20 cellular contexts compared by ENCODE assay signal in the genomic region with DNA sequence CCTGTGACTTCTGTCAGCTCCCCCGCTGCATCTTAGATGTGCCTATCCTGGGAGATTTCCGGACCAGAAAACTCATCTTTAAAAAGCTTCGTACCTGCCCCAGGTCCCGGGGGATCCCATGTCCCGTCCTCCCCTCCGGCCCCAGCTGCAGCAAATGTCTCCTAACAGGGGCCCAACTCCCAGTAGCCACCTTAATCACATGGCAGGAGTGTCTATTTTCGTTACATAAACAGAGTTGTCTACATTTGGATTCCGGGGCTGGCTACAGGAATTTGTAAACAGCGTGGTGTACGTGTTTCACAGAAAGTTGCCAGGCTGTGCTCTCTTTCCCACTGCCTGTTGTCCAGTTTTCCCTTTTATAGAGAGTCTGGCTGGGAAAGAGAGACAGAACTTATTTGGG. TPM values are rescaled to one million over a fixed set of nuclear protein-coding genes. Genes with fewer than 3 reads are reported as not detected.
A peak's percentile ranks its signal among the peaks of the same experiment; 100 is the strongest.
DNase-seq lines count a peak whose midpoint lies in the region; ATAC-seq and TF ChIP-seq lines count a peak whose summit lies in the region.
"Had no signal": no experiment of that assay in that cellular context is flagged by ENCODE, and none has a peak within 500 bp of the region (broad histone marks: within the 10 kb centered on the region; RNA-seq: fewer than 3 reads in every experiment).

No MANE protein-coding gene starts in this region.

- H3K27ac Mint-ChIP-seq in stimulated activated effector memory CD8-positive, alpha-beta T cell treated with anti-CD3 and anti-CD28 coated beads, Interleukin-12 subunit alpha, Interleukin-12 subunit beta, amount 100 ng/mL, for 72 hours: no peak overlapping the region
- H3K27ac Mint-ChIP-seq in naive thymus-derived CD8-positive, alpha-beta T cell: no peak overlapping the region
- H3K27ac Mint-ChIP-seq: activated naive CD8-positive, alpha-beta T cell treated with anti-CD3 and anti-CD28 coated beads, Interleukin-2, amount 50 U/mL, for 24 hours had no signal

- intact Hi-C loops in Right ventricle myocardium inferior (cut with DNase I) (loop anchor here (5.0 kb wide), 2 partner anchors 144 to 219 kb away; no protein-coding TSS in a partner anchor), cardiac septum (cut with DNase I) (loop anchor here (5.0 kb wide), 2 partner anchors 219 to 274 kb away; a partner anchor contains a TSS), heart left ventricle (cut with DNase I) (loop anchor here (2.0 to 5.0 kb wide), 9 partner anchors 49 to 421 kb away; a partner anchor contains a TSS), prostate gland (cut with DNase I) (loop anchor here (1.0 to 5.0 kb wide), 3 partner anchors 144 to 274 kb away; no protein-coding TSS in a partner anchor)

- no peak overlapping the region for H3K4me3 Mint-ChIP-seq in stimulated activated effector memory CD8-positive, alpha-beta T cell treated with anti-CD3 and anti-CD28 coated beads, Interleukin-12 subunit alpha, Interleukin-12 subunit beta, amount 100 ng/mL, for 72 hours
- H3K4me3 Mint-ChIP-seq in naive thymus-derived CD8-positive, alpha-beta T cell: no peak overlapping the region
- H3K4me3 Mint-ChIP-seq: activated naive CD8-positive, alpha-beta T cell treated with anti-CD3 and anti-CD28 coated beads, Interleukin-2, amount 50 U/mL, for 24 hours had no signal

- H3K4me1 ChIP-seq in heart left ventricle: peaks cover 0 to 43% (median 14%) of the 10 kb centered on the region in 12 donors
- H3K4me1 ChIP-seq in prostate gland (replicated peaks): no peaks in the 10 kb centered on the region

- WGBS in heart left ventricle, 4 donors: 45 to 60% (median 47%) methylated on average over 9 to 10 of the region's 10 CpGs
- 54% methylated on average over 10 of the region's 10 CpGs for WGBS in prostate gland

- TF ChIP-seq CTCF in heart left ventricle (IDR thresholded peaks at IDR 0.05): no peak
- no peak for TF ChIP-seq CTCF in prostate gland (IDR thresholded peaks at IDR 0.05)

- no peaks in the 10 kb centered on the region for H3K36me3 ChIP-seq in heart left ventricle
- no peaks in the 10 kb centered on the region for H3K36me3 ChIP-seq in prostate gland

- H3K27ac ChIP-seq in heart left ventricle (peak overlapping the region in 9 of 12 donors; percentile 8 to 73 (median 56)), prostate gland (peak overlapping the region; percentile 56 to 69)

- no peaks in the 10 kb centered on the region for H3K9me3 Mint-ChIP-seq in stimulated activated effector memory CD8-positive, alpha-beta T cell treated with anti-CD3 and anti-CD28 coated beads, Interleukin-12 subunit alpha, Interleukin-12 subunit beta, amount 100 ng/mL, for 72 hours
- no peaks in the 10 kb centered on the region for H3K9me3 Mint-ChIP-seq in naive thymus-derived CD8-positive, alpha-beta T cell
- H3K9me3 Mint-ChIP-seq: activated naive CD8-positive, alpha-beta T cell treated with anti-CD3 and anti-CD28 coated beads, Interleukin-2, amount 50 U/mL, for 24 hours had no signal

- peaks cover 0 to 2% (median 0%) of the 10 kb centered on the region in 12 donors for H3K9me3 ChIP-seq in heart left ventricle
- no peaks in the 10 kb centered on the region for H3K9me3 ChIP-seq in prostate gland

- H3K27me3 Mint-ChIP-seq in naive thymus-derived CD8-positive, alpha-beta T cell: peaks cover 0 to 1% (median 0%) of the 10 kb centered on the region in 5 donors
- H3K27me3 Mint-ChIP-seq: activated naive CD8-positive, alpha-beta T cell treated with anti-CD3 and anti-CD28 coated beads, Interleukin-2, amount 50 U/mL, for 24 hours had no signal

- H3K36me3 Mint-ChIP-seq in stimulated activated effector memory CD8-positive, alpha-beta T cell treated with anti-CD3 and anti-CD28 coated beads, Interleukin-12 subunit alpha, Interleukin-12 subunit beta, amount 100 ng/mL, for 72 hours: no peaks in the 10 kb centered on the region
- H3K36me3 Mint-ChIP-seq in naive thymus-derived CD8-positive, alpha-beta T cell: no peaks in the 10 kb centered on the region

- peak; percentile 24 for ATAC-seq in Right ventricle myocardium inferior
- ATAC-seq in heart left ventricle: peak in 3 of 4 donors; percentile 12 to 59 (median 28)
- no peak for ATAC-seq in stimulated activated effector memory CD8-positive, alpha-beta T cell treated with anti-CD3 and anti-CD28 coated beads, Interleukin-12 subunit alpha, Interleukin-12 subunit beta, amount 100 ng/mL, for 72 hours
- no peak for ATAC-seq in naive thymus-derived CD8-positive, alpha-beta T cell
- ATAC-seq in HG03045 (IDR thresholded peaks at IDR 0.05; ENCODE audit: unreplicated experiment): no peak
- ATAC-seq: activated CD4-positive, CD25-positive, alpha-beta regulatory T cell treated with anti-CD3 and anti-CD28 coated beads, Interleukin-2, amount 50 U/mL, for 24 hours; activated naive CD8-positive, alpha-beta T cell treated with anti-CD3 and anti-CD28 coated beads, Interleukin-2, amount 50 U/mL, for 24 hours; Panc1 had no signal

- H3K27me3 ChIP-seq in heart left ventricle (no peaks in the 10 kb centered on the region), prostate gland (replicated peaks; ENCODE audit: insufficient read depth) (no peaks in the 10 kb centered on the region)

- POLR2A ChIA-PET in naive thymus-derived CD8-positive, alpha-beta T cell (lab: Charles Lee): interaction anchor here (1.1 kb wide), 1 partner anchor 217 kb away, joined by 3 read pairs; no protein-coding TSS in a partner anchor

- peaks cover 12% of the 10 kb centered on the region for H3K4me1 Mint-ChIP-seq in stimulated activated effector memory CD8-positive, alpha-beta T cell treated with anti-CD3 and anti-CD28 coated beads, Interleukin-12 subunit alpha, Interleukin-12 subunit beta, amount 100 ng/mL, for 72 hours
- H3K4me1 Mint-ChIP-seq in naive thymus-derived CD8-positive, alpha-beta T cell: peaks cover 3 to 11% (median 4%) of the 10 kb centered on the region in 4 donors

- H3K4me3 ChIP-seq in heart left ventricle (no peak overlapping the region), prostate gland (no peak overlapping the region)

- no peak for DNase-seq in Right ventricle myocardium inferior (ENCODE audit: missing footprints)
- DNase-seq in cardiac septum (ENCODE audit: low spot score): no peak
- DNase-seq in heart left ventricle: no peak
- no peak for DNase-seq in prostate gland (ENCODE audit: low spot score)
- DNase-seq in stimulated activated effector memory CD8-positive, alpha-beta T cell treated with anti-CD3 and anti-CD28 coated beads, Interleukin-12 subunit alpha, Interleukin-12 subunit beta, amount 100 ng/mL, for 72 hours (ENCODE audit: low spot score in 2 of 2): no peak
- DNase-seq in naive thymus-derived CD8-positive, alpha-beta T cell: no peak
- no peak for DNase-seq in NCI-H82 treated with DMSO at 0.1 percent for 48 hours (lab: John Stamatoyannopoulos, UW; ENCODE audit: unreplicated experiment)
- DNase-seq: activated naive CD8-positive, alpha-beta T cell treated with anti-CD3 and anti-CD28 coated beads, Interleukin-2, amount 50 U/mL, for 24 hours; NCI-H1417 treated with DMSO at 0.1 percent for 48 hours; NCI-H446 treated with DMSO at 0.1 percent for 48 hours; stimulated activated CD4-positive, alpha-beta T cell treated with anti-CD3 and anti-CD28 coated beads, Interleukin-4, amount 100 ng/mL, for 24 hours had no signal

- TF ChIP-seq POLR2A in heart left ventricle (IDR thresholded peaks at IDR 0.05) (no peak), prostate gland (IDR thresholded peaks at IDR 0.05) (no peak)

RNA-seq across cellular contexts. Expression of a gene that starts 17.9 kb away (rescaled TPM):
- total RNA-seq in Right ventricle myocardium inferior: not detected
- total RNA-seq in cardiac septum: 0.22 TPM
- not detected for total RNA-seq in heart left ventricle
- polyA plus RNA-seq in heart left ventricle: under 1 TPM in 1 of 2 donors, not detected in 1; 0.07 TPM
- not detected for total RNA-seq in prostate gland
- not detected for total RNA-seq in naive thymus-derived CD8-positive, alpha-beta T cell
- polyA plus RNA-seq in naive thymus-derived CD8-positive, alpha-beta T cell: under 1 TPM in 2 of 3 donors, not detected in 1; 0.24 to 0.67 TPM
- total RNA-seq: A172, dermis microvascular lymphatic vessel endothelial cell, G401, myocyte, renal cortical epithelial cell had no signal
- polyA plus RNA-seq: keratinocyte had no signal

RNA-seq across cellular contexts. Expression of a gene that starts 29.4 kb away (rescaled TPM):
- 15.6 TPM for total RNA-seq in Right ventricle myocardium inferior
- 23.8 TPM for total RNA-seq in cardiac septum
- 10 to 100 TPM in 4 of 9 donors, 1 to 10 TPM in 5; 2.3 to 25.8 (median 6.9) TPM for total RNA-seq in heart left ventricle
- polyA plus RNA-seq in heart left ventricle: 1 to 10 TPM in 1 of 2 donors, under 1 TPM in 1; 0.91 to 5.0 TPM
- 10 to 100 TPM in 1 of 2 donors, 1 to 10 TPM in 1; 8.8 to 12.6 TPM for total RNA-seq in prostate gland
- total RNA-seq in naive thymus-derived CD8-positive, alpha-beta T cell: 1 to 10 TPM; 6.2 to 8.2 TPM
- 10 to 100 TPM in 2 of 3 donors, 1 to 10 TPM in 1; 9.8 to 30.2 (median 28.3) TPM for polyA plus RNA-seq in naive thymus-derived CD8-positive, alpha-beta T cell
- total RNA-seq: G401 had no signal

Comparison
In these comparisons a context has a peak if more than half of its experiments do, and no peak if none do; other contexts are left out.
1. ATAC-seq: peak in Right ventricle myocardium inferior (single experiment) and heart left ventricle (3 of 4); none in stimulated activated effector memory CD8-positive, alpha-beta T cell treated with anti-CD3 and anti-CD28 coated beads, Interleukin-12 subunit alpha, Interleukin-12 subunit beta, amount 100 ng/mL, for 72 hours (single experiment), naive thymus-derived CD8-positive, alpha-beta T cell (0 of 2) and HG03045 (single experiment).